24 cellular contexts compared by ENCODE assay signal in the genomic region with DNA sequence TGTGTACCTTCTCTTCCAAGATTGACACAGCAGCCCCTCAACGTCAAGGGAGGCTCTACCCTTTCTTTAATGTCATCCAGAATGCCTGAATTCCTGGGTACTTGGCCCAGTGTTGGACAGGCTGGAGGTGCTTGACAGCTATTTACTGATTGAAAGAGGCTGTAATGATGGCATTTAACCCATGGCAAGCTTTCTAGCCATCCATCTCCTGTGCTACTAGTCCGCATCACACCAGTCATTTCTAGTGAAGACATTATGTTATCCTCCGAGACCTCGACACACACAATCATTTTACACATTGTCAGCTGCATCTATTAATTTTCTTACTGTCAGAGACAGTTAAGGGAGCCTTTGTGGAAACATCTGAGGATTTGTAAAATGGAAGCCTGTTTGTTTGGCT.
DNase-seq lines count a peak whose midpoint lies in the region; ATAC-seq and TF ChIP-seq lines count a peak whose summit lies in the region.
"Had no signal": no experiment of that assay in that cellular context is flagged by ENCODE, and none has a peak within 500 bp of the region (broad histone marks: within the 10 kb centered on the region; RNA-seq: fewer than 3 reads in every experiment).

No MANE protein-coding gene starts in this region.

- intact Hi-C loops in dorsolateral prefrontal cortex (cut with DNase I) = no loop called here

- H3K27me3 ChIP-seq in neural cell (ENCODE audit: insufficient read depth, low read depth, low read length) = no peaks in the 10 kb centered on the region
- peaks cover 0 to 3% (median 0%) of the 10 kb centered on the region in 45 donors for H3K27me3 ChIP-seq in dorsolateral prefrontal cortex
- H3K27me3 ChIP-seq: BE2C, BLaER1 had no signal

- TF ChIP-seq EP300 in neural cell (conservative IDR thresholded peaks at IDR 0.05; ENCODE audit: poor library complexity, severe bottlenecking) = peak; percentile 98

- no peaks in the 10 kb centered on the region for H3K36me3 ChIP-seq in neural cell (ENCODE audit: insufficient read depth, low read length)
- H3K36me3 ChIP-seq: BE2C, BLaER1 had no signal

- TF ChIP-seq RAD21 in neural cell (conservative IDR thresholded peaks at IDR 0.05) = peak; percentile 40

- H3K4me2 ChIP-seq in neural cell (ENCODE audit: low read length) = peak overlapping the region; percentile 36
- H3K4me2 ChIP-seq: BLaER1 had no signal

- peak overlapping the region; percentile 40 for H3K9ac ChIP-seq in neural cell (ENCODE audit: low read length)
- H3K9ac ChIP-seq: BLaER1 had no signal

- H3K27ac ChIP-seq in coronary artery (no peak overlapping the region), neural cell (ENCODE audit: low read length) (peak overlapping the region; percentile 87), dorsolateral prefrontal cortex (no peak overlapping the region)
- H3K27ac ChIP-seq: BLaER1 had no signal

- H3K4me3 ChIP-seq in coronary artery (no peak overlapping the region), neural cell (ENCODE audit: low read length) (peak overlapping the region; percentile 47), dorsolateral prefrontal cortex (no peak overlapping the region)
- H3K4me3 ChIP-seq: BLaER1, GM12878 had no signal

- peak overlapping the region; percentile 7 for H2AFZ ChIP-seq in neural cell (ENCODE audit: low read depth, low read length)

- H4K20me1 ChIP-seq in neural cell (ENCODE audit: insufficient read depth) = no peaks in the 10 kb centered on the region
- H4K20me1 ChIP-seq: BLaER1 had no signal

- ATAC-seq in GM18498 (IDR thresholded peaks at IDR 0.05; ENCODE audit: unreplicated experiment) = no peak
- ATAC-seq: GM12878 had no signal

- TF ChIP-seq CTCF in coronary artery (IDR thresholded peaks at IDR 0.05) = no peak
- no peak for TF ChIP-seq CTCF in neural cell (IDR thresholded peaks at IDR 0.05; ENCODE audit: poor library complexity, severe bottlenecking)
- no peak for TF ChIP-seq CTCF in dorsolateral prefrontal cortex (IDR thresholded peaks at IDR 0.05 in 54 of 56, conservative IDR thresholded peaks at IDR 0.05 in 2 of 56; ENCODE audit: low read depth in 1 of 56, partially characterized antibody in 56 of 56)

- no peaks in the 10 kb centered on the region for H3K9me3 ChIP-seq in neural cell (ENCODE audit: low read length)
- H3K9me3 ChIP-seq: BE2C, BLaER1 had no signal

- DNase-seq in activated CD8-positive, alpha-beta memory T cell treated with anti-CD3 and anti-CD28 coated beads for 24 hours = peak; percentile 9
- DNase-seq in activated CD8-positive, alpha-beta memory T cell treated with anti-CD3 and anti-CD28 coated beads, Interleukin-2, amount 50 U/mL, for 4 hours = no peak
- peak; percentile 22 for DNase-seq in coronary artery (ENCODE audit: low spot score)
- no peak for DNase-seq in dorsolateral prefrontal cortex
- no peak for DNase-seq in NCI-H2107 (lab: John Stamatoyannopoulos, UW)
- DNase-seq: 8988T; ACHN; BE2C; C1 segment of cervical spinal cord; CD4-positive, alpha-beta memory T cell; CD4-positive, CD25-positive, alpha-beta regulatory T cell; CD8-positive, alpha-beta memory T cell; COR-L47; DMS 273 treated with DMSO at 0.1 percent for 48 hours; DMS153; DMS53; DMS79; DND-41; EL; GDM1 had no signal

- H3K9me2 ChIP-seq in neural cell (ENCODE audit: insufficient read depth, low read length) = no peaks in the 10 kb centered on the region

- peaks cover 2% of the 10 kb centered on the region for H3F3A ChIP-seq in neural cell (ENCODE audit: insufficient read depth, low read length, poor library complexity, severe bottlenecking)

- H3K79me2 ChIP-seq in neural cell (replicated peaks; ENCODE audit: insufficient read depth, low read length) = no peaks in the 10 kb centered on the region

TF ChIP-seq in neural cell, 6 proteins besides CTCF, POLR2A, EP300 and RAD21:
- TF ChIP-seq MXI1 (conservative IDR thresholded peaks at IDR 0.05; ENCODE audit: poor library complexity, severe bottlenecking) (no peak), EZH2 (IDR thresholded peaks at IDR 0.05; ENCODE audit: borderline replicate concordance, insufficient read depth, low read length, poor library complexity, severe bottlenecking) (no peak), SMC3 (conservative IDR thresholded peaks at IDR 0.05; ENCODE audit: poor library complexity) (no peak), TAF1 (IDR thresholded peaks at IDR 0.05; ENCODE audit: low read depth) (no peak), POLR2AphosphoS5 (IDR thresholded peaks at IDR 0.05) (peak; percentile 91)
- TF ChIP-seq, protein P1, sequence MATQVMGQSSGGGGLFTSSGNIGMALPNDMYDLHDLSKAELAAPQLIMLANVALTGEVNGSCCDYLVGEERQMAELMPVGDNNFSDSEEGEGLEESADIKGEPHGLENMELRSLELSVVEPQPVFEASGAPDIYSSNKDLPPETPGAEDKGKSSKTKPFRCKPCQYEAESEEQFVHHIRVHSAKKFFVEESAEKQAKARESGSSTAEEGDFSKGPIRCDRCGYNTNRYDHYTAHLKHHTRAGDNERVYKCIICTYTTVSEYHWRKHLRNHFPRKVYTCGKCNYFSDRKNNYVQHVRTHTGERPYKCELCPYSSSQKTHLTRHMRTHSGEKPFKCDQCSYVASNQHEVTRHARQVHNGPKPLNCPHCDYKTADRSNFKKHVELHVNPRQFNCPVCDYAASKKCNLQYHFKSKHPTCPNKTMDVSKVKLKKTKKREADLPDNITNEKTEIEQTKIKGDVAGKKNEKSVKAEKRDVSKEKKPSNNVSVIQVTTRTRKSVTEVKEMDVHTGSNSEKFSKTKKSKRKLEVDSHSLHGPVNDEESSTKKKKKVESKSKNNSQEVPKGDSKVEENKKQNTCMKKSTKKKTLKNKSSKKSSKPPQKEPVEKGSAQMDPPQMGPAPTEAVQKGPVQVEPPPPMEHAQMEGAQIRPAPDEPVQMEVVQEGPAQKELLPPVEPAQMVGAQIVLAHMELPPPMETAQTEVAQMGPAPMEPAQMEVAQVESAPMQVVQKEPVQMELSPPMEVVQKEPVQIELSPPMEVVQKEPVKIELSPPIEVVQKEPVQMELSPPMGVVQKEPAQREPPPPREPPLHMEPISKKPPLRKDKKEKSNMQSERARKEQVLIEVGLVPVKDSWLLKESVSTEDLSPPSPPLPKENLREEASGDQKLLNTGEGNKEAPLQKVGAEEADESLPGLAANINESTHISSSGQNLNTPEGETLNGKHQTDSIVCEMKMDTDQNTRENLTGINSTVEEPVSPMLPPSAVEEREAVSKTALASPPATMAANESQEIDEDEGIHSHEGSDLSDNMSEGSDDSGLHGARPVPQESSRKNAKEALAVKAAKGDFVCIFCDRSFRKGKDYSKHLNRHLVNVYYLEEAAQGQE (IDR thresholded peaks at IDR 0.05; ENCODE audit: borderline replicate concordance) = peak; percentile 87

Comparison
In these comparisons a context has a peak if more than half of its experiments do, and no peak if none do; other contexts are left out.
1. DNase-seq: peak in activated CD8-positive, alpha-beta memory T cell treated with anti-CD3 and anti-CD28 coated beads for 24 hours (single experiment) and coronary artery (single experiment); none in activated CD8-positive, alpha-beta memory T cell treated with anti-CD3 and anti-CD28 coated beads, Interleukin-2, amount 50 U/mL, for 4 hours (single experiment), dorsolateral prefrontal cortex (0 of 10) and NCI-H2107 (single experiment).